ENCODE assay signal across 1 cellular context in the genomic region with DNA sequence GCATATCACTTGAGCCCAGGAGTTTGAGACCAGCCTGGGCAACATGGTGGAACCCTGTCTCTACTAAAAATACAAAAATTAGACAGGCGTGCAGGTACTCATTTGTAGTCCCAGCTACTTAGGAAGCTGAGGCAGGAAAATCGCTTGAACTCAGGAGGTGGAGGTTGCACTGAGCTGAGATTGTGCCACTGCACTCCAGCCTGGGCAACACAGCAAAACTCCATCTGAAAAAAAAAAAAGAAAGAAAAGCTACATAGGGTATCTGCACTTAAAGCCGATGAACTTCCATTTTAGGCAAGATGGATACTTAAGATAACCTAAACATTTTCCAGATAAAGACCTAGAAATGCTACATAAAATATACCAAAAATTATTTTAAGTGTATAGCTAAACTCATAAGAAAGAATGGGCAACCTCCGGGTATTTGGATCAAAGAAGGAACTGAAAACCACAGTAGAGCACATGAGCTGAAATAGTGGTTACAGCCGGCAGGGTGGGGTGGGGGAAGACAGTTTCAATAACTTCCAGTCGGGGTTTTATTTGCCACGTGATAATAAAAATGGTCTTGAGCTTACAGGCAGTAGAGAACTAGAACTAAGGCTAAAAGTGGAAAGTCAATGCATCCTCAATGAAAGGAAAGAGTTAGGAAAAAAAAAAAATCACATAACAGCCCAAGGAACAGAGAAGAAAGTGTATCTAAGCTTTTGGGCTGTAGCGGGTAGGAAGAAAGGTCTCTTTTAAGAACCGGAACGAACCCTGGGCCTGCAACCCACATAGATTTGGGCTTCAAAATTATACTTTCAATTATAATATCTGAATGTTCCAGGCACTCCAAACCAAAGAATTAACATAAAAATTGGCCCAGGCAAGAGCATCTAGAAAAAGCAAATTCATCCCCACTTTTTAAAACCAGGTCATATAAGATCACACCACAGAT.
TF ChIP-seq lines count a peak whose summit lies in the region.

No MANE protein-coding gene starts in this region.

TF ChIP-seq in GM23338, 12 proteins besides CTCF, POLR2A, EP300 and RAD21 (continued from another document):
- TF ChIP-seq ZNF331 (CRISPR knock-in tag; IDR thresholded peaks at IDR 0.05; ENCODE audit: low read depth) (no peak), NANOG (IDR thresholded peaks at IDR 0.05; ENCODE audit: borderline replicate concordance) (no peak), EZH2 (IDR thresholded peaks at IDR 0.05; ENCODE audit: low read depth, unreplicated experiment) (no peak), EZH2phosphoT487 (IDR thresholded peaks at IDR 0.05; ENCODE audit: unreplicated experiment) (no peak), STAT1 (IDR thresholded peaks at IDR 0.05; ENCODE audit: unreplicated experiment) (no peak), JUNB (IDR thresholded peaks at IDR 0.05; ENCODE audit: unreplicated experiment) (no peak), POLR2AphosphoS5 (IDR thresholded peaks at IDR 0.05; ENCODE audit: low read depth) (no peak)
- TF ChIP-seq, protein P1, sequence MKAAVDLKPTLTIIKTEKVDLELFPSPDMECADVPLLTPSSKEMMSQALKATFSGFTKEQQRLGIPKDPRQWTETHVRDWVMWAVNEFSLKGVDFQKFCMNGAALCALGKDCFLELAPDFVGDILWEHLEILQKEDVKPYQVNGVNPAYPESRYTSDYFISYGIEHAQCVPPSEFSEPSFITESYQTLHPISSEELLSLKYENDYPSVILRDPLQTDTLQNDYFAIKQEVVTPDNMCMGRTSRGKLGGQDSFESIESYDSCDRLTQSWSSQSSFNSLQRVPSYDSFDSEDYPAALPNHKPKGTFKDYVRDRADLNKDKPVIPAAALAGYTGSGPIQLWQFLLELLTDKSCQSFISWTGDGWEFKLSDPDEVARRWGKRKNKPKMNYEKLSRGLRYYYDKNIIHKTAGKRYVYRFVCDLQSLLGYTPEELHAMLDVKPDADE (IDR thresholded peaks at IDR 0.05), result no peak
- TF ChIP-seq, protein P2, sequence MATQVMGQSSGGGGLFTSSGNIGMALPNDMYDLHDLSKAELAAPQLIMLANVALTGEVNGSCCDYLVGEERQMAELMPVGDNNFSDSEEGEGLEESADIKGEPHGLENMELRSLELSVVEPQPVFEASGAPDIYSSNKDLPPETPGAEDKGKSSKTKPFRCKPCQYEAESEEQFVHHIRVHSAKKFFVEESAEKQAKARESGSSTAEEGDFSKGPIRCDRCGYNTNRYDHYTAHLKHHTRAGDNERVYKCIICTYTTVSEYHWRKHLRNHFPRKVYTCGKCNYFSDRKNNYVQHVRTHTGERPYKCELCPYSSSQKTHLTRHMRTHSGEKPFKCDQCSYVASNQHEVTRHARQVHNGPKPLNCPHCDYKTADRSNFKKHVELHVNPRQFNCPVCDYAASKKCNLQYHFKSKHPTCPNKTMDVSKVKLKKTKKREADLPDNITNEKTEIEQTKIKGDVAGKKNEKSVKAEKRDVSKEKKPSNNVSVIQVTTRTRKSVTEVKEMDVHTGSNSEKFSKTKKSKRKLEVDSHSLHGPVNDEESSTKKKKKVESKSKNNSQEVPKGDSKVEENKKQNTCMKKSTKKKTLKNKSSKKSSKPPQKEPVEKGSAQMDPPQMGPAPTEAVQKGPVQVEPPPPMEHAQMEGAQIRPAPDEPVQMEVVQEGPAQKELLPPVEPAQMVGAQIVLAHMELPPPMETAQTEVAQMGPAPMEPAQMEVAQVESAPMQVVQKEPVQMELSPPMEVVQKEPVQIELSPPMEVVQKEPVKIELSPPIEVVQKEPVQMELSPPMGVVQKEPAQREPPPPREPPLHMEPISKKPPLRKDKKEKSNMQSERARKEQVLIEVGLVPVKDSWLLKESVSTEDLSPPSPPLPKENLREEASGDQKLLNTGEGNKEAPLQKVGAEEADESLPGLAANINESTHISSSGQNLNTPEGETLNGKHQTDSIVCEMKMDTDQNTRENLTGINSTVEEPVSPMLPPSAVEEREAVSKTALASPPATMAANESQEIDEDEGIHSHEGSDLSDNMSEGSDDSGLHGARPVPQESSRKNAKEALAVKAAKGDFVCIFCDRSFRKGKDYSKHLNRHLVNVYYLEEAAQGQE (IDR thresholded peaks at IDR 0.05; ENCODE audit: unreplicated experiment), result no peak
TF ChIP-seq in GM23338: peak in this region for 0.
